1 cellular context compared by ENCODE assay signal in genomic region chr19:35745328-35746086, GRCh38.
A peak's percentile ranks its signal among the peaks of the same experiment; 100 is the strongest.
TF ChIP-seq lines count a peak whose summit lies in the region.

A gene with protein sequence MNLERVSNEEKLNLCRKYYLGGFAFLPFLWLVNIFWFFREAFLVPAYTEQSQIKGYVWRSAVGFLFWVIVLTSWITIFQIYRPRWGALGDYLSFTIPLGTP (plus strand): TSS chr19:35745651. CDS start chr19:35745931, 280 bp downstream.
A gene with protein sequence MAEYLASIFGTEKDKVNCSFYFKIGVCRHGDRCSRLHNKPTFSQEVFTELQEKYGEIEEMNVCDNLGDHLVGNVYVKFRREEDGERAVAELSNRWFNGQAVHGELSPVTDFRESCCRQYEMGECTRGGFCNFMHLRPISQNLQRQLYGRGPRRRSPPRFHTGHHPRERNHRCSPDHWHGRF (minus strand): TSS chr19:35745418. CDS start chr19:35745391, 27 bp downstream.

TF ChIP-seq in IMR-90, 13 proteins besides CTCF, POLR2A, EP300 and RAD21:
- TF ChIP-seq MAZ (IDR thresholded peaks at IDR 0.05; ENCODE audit: borderline replicate concordance, low read depth, low read length) (peak; percentile 91), RFX5 (IDR thresholded peaks at IDR 0.05; ENCODE audit: low read depth, low read length) (no peak), MXI1 (IDR thresholded peaks at IDR 0.05; ENCODE audit: borderline replicate concordance, low read depth, low read length) (peak; percentile 77), CEBPB (IDR thresholded peaks at IDR 0.05; ENCODE audit: low read depth, low read length) (peak; percentile 71)
